ENCODE assay signal across 14 cellular contexts in the genomic region with DNA sequence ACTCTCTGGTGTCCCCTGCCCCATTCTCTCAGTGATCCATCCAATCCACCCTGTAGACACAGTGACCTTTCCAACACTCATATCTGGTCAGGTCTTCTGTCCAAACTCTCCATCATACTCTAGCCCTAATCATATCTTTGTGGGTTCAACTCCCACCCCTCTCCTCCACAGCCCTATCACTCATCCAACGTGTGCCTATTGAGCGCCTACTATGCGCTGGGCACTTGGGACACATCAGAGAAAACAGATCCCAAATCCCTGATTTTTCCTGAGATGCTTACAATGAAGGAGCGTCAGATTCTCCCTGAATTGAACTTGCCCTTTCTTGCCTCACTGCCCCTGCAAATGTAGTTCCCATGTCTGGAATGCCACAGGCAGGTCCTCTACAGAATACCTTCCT. TPM values are rescaled to one million over a fixed set of nuclear protein-coding genes. Genes with fewer than 3 reads are reported as not detected.
DNase-seq lines count a peak whose midpoint lies in the region; ATAC-seq and TF ChIP-seq lines count a peak whose summit lies in the region.
"Had no signal": no experiment of that assay in that cellular context is flagged by ENCODE, and none has a peak within 500 bp of the region (broad histone marks: within the 10 kb centered on the region; RNA-seq: fewer than 3 reads in every experiment).

No MANE protein-coding gene starts in this region.

- intact Hi-C loops in stomach (cut with DNase I; ENCODE audit: low total_unique reads), result no loop called here

- TF ChIP-seq CTCF in Loucy (conservative IDR thresholded peaks at IDR 0.05; ENCODE audit: low read length) (no peak), stomach (IDR thresholded peaks at IDR 0.05) (no peak)

- peaks cover 5 to 9% (median 6%) of the 10 kb centered on the region in 3 donors for H3K4me1 Mint-ChIP-seq in CD8-positive, alpha-beta memory T cell

- peak overlapping the region; percentile 87 for H3K9ac ChIP-seq in Loucy (ENCODE audit: low read depth, low read length, poor library complexity, severe bottlenecking)

- peaks cover 39% of the 10 kb centered on the region for H3K79me2 ChIP-seq in Loucy (ENCODE audit: insufficient read depth, low read length)

- H3K9me3 Mint-ChIP-seq in CD8-positive, alpha-beta memory T cell, result no peaks in the 10 kb centered on the region

- H3K4me1 ChIP-seq in CD8-positive, alpha-beta memory T cell (ENCODE audit: insufficient read depth, low read length), result peaks cover 20% of the 10 kb centered on the region
- H3K4me1 ChIP-seq in Loucy (ENCODE audit: insufficient read depth, low read length, poor library complexity, severe bottlenecking), result peaks cover 17% of the 10 kb centered on the region
- H3K4me1 ChIP-seq in stomach, result peaks cover 9 to 25% (median 25%) of the 10 kb centered on the region in 4 donors

- H3K9me3 ChIP-seq in CD8-positive, alpha-beta memory T cell (ENCODE audit: low read length), result no peaks in the 10 kb centered on the region
- H3K9me3 ChIP-seq in Loucy (ENCODE audit: insufficient read depth, low read depth, low read length), result no peaks in the 10 kb centered on the region
- H3K9me3 ChIP-seq in iPS-18c (ENCODE audit: control insufficient read depth, insufficient read depth, low read length), result no peaks in the 10 kb centered on the region
- H3K9me3 ChIP-seq in stomach, result no peaks in the 10 kb centered on the region
- H3K9me3 ChIP-seq: esophagus muscularis mucosa, left ventricle myocardium inferior, tibial artery had no signal

- H3K27ac ChIP-seq in CD8-positive, alpha-beta memory T cell (ENCODE audit: low read depth, low read length), result no peak overlapping the region
- peak overlapping the region in 1 of 5 donors; percentile 85 for H3K27ac ChIP-seq in stomach
- H3K27ac ChIP-seq: hepatocyte, SK-N-MC had no signal

- no peak overlapping the region for H3K4me3 ChIP-seq in CD8-positive, alpha-beta memory T cell (ENCODE audit: low read length)
- H3K4me3 ChIP-seq in Loucy (ENCODE audit: low read length, poor library complexity, severe bottlenecking) (peak overlapping the region; percentile 95), iPS-18c (ENCODE audit: insufficient read depth, low read depth, low read length) (peak overlapping the region; percentile 3; the same call in 1 of the 2 replicates), stomach (no peak overlapping the region)
- H3K4me3 ChIP-seq: hepatocyte had no signal

- no peak overlapping the region for H2AFZ ChIP-seq in Loucy (ENCODE audit: low read length)
- H2AFZ ChIP-seq: hepatocyte had no signal

- H3K4me2 ChIP-seq in Loucy (ENCODE audit: low read depth, low read length, poor library complexity, severe bottlenecking), result peak overlapping the region; percentile 88

- H3K9me2 ChIP-seq in Loucy (replicated peaks; ENCODE audit: low read depth, low read length), result no peaks in the 10 kb centered on the region

- peaks cover 18% of the 10 kb centered on the region for H3K36me3 ChIP-seq in CD8-positive, alpha-beta memory T cell (ENCODE audit: insufficient read depth, low read length)
- H3K36me3 ChIP-seq in Loucy (ENCODE audit: insufficient read depth, low read length) (peaks cover 17% of the 10 kb centered on the region; the same call in 1 of the 2 replicates), stomach (peaks cover 18 to 42% (median 41%) of the 10 kb centered on the region in 4 donors)

- WGBS in stomach, 5 donors, result 87 to 92% (median 91%) methylated on average over 4 of the region's 4 CpGs

- no peak for TF ChIP-seq POLR2A in stomach (IDR thresholded peaks at IDR 0.05)

- H4K20me1 ChIP-seq in Loucy (ENCODE audit: insufficient read depth, low read length, poor library complexity, severe bottlenecking), result peaks cover 16% of the 10 kb centered on the region

- CTCF ChIA-PET in CD8-positive, alpha-beta memory T cell (lab: Charles Lee), result interaction anchor here (1.3 kb wide), 1 partner anchor 10 kb away, joined by 4 read pairs; no protein-coding TSS in a partner anchor

- peak overlapping the region; percentile 39 to 91 (median 58) for H3K27ac Mint-ChIP-seq in CD8-positive, alpha-beta memory T cell

- peak overlapping the region in 6 of 7 donors; percentile 10 to 50 (median 42) for H3K4me3 Mint-ChIP-seq in CD8-positive, alpha-beta memory T cell

- ATAC-seq in GM19467 (IDR thresholded peaks at IDR 0.05; ENCODE audit: unreplicated experiment), result no peak

- H3F3A ChIP-seq in Loucy (ENCODE audit: low read depth), result no peaks in the 10 kb centered on the region

- TF ChIP-seq EP300 in stomach (IDR thresholded peaks at IDR 0.05), result no peak

- no peak for DNase-seq in CD8-positive, alpha-beta memory T cell
- no peak for DNase-seq in stomach
- DNase-seq: activated CD4-positive, CD25-positive, alpha-beta regulatory T cell treated with anti-CD3 and anti-CD28 coated beads, Interleukin-2, amount 50 U/mL, for 72 hours; activated naive CD4-positive, alpha-beta T cell treated with Interleukin-2 at 50 U/mL for 16 hours; left ventricle myocardium inferior; NCI-H1930; NCI-H774; tibial artery had no signal

- no peaks in the 10 kb centered on the region for H3K27me3 Mint-ChIP-seq in CD8-positive, alpha-beta memory T cell

- H3K36me3 Mint-ChIP-seq in CD8-positive, alpha-beta memory T cell, result peaks cover 0 to 37% (median 13%) of the 10 kb centered on the region in 3 donors

- H3K27me3 ChIP-seq in CD8-positive, alpha-beta memory T cell (ENCODE audit: insufficient read depth, low read length, poor library complexity, severe bottlenecking), result no peaks in the 10 kb centered on the region
- H3K27me3 ChIP-seq in Loucy (ENCODE audit: insufficient read depth, low read length, poor library complexity, severe bottlenecking), result no peaks in the 10 kb centered on the region
- no peaks in the 10 kb centered on the region for H3K27me3 ChIP-seq in stomach
- H3K27me3 ChIP-seq: esophagus muscularis mucosa, hepatocyte, tibial artery had no signal

- POLR2A ChIA-PET in CD8-positive, alpha-beta memory T cell (lab: Charles Lee), result no interaction called here

RNA-seq across cellular contexts. Expression of a gene that starts 1.8 kb away (rescaled TPM):
- 100 to 1,000 TPM; 174 to 175 TPM for total RNA-seq in CD8-positive, alpha-beta memory T cell
- polyA plus RNA-seq in CD8-positive, alpha-beta memory T cell, result 73.7 TPM
- 10 to 100 TPM in 4 of 5 donors, not detected in 1; 15.5 to 47.8 (median 27.1) TPM for total RNA-seq in stomach
- 10 to 100 TPM; 28.0 to 50.2 (median 50.1) TPM for polyA plus RNA-seq in stomach

RNA-seq across cellular contexts. Expression of a gene that starts 17.6 kb away (rescaled TPM):
- 10 to 100 TPM; 68.2 to 71.0 TPM for total RNA-seq in CD8-positive, alpha-beta memory T cell
- polyA plus RNA-seq in CD8-positive, alpha-beta memory T cell, result 59.0 TPM
- total RNA-seq in stomach, result 100 to 1,000 TPM in 1 of 5 donors, 10 to 100 TPM in 4; 30.7 to 167 (median 41.4) TPM
- 10 to 100 TPM; 36.8 to 66.1 (median 61.1) TPM for polyA plus RNA-seq in stomach

RNA-seq across cellular contexts. Expression of a gene that starts 20.6 kb away (rescaled TPM):
- total RNA-seq in CD8-positive, alpha-beta memory T cell, result 1 to 10 TPM; 7.3 to 9.8 TPM
- polyA plus RNA-seq in CD8-positive, alpha-beta memory T cell, result 6.0 TPM
- 10 to 100 TPM in 2 of 5 donors, 1 to 10 TPM in 3; 1.2 to 28.7 (median 6.7) TPM for total RNA-seq in stomach
- 10 to 100 TPM in 1 of 3 donors, 1 to 10 TPM in 2; 3.4 to 11.0 (median 6.5) TPM for polyA plus RNA-seq in stomach

RNA-seq across cellular contexts. Expression of a gene that starts 32.8 kb away (rescaled TPM):
- 10 to 100 TPM; 18.4 to 19.3 TPM for total RNA-seq in CD8-positive, alpha-beta memory T cell
- polyA plus RNA-seq in CD8-positive, alpha-beta memory T cell, result 10.2 TPM
- total RNA-seq in stomach, result 10 to 100 TPM in 1 of 5 donors, 1 to 10 TPM in 4; 4.0 to 33.6 (median 5.4) TPM
- 1 to 10 TPM; 3.9 to 5.5 (median 4.6) TPM for polyA plus RNA-seq in stomach

RNA-seq across cellular contexts. Expression of a gene that starts 44.5 kb away (rescaled TPM):
- 100 to 1,000 TPM; 333 to 363 TPM for total RNA-seq in CD8-positive, alpha-beta memory T cell
- polyA plus RNA-seq in CD8-positive, alpha-beta memory T cell, result 256 TPM
- total RNA-seq in stomach, result 100 to 1,000 TPM in 1 of 5 donors, 10 to 100 TPM in 2, 1 to 10 TPM in 2; 5.8 to 256 (median 11.3) TPM
- 1 to 10 TPM; 1.2 to 4.3 (median 1.2) TPM for polyA plus RNA-seq in stomach

Comparison
In these comparisons a context has a peak if more than half of its experiments do, and no peak if none do; other contexts are left out.
1. H3K4me3 ChIP-seq: peak in Loucy (single experiment) and iPS-18c (single experiment); none in CD8-positive, alpha-beta memory T cell (single experiment) and stomach (0 of 4).